20 cellular contexts compared by ENCODE assay signal in genomic region chr20:14360386-14360785, GRCh38. TPM values are rescaled to one million over a fixed set of nuclear protein-coding genes. Genes with fewer than 3 reads are reported as not detected.
DNase-seq lines count a peak whose midpoint lies in the region; ATAC-seq, FAIRE-seq and TF ChIP-seq lines count a peak whose summit lies in the region.
"Had no signal": no experiment of that assay in that cellular context is flagged by ENCODE, and none has a peak within 500 bp of the region (broad histone marks: within the 10 kb centered on the region; RNA-seq: fewer than 3 reads in every experiment).

No MANE protein-coding gene starts in this region.

- no peak overlapping the region for H3K27ac ChIP-seq in foreskin keratinocyte
- no peak overlapping the region for H3K27ac ChIP-seq in small intestine (ENCODE audit: low read depth in 1 of 2, low read length in 1 of 2)
- H3K27ac ChIP-seq in CD8-positive, alpha-beta T cell (ENCODE audit: low read depth, low read length) = no peak overlapping the region
- H3K27ac ChIP-seq: C4-2B had no signal

- no peak for TF ChIP-seq CTCF in foreskin keratinocyte (conservative IDR thresholded peaks at IDR 0.05)
- no peak for TF ChIP-seq CTCF in CD8-positive, alpha-beta T cell (IDR thresholded peaks at IDR 0.05)

- FAIRE-seq in small intestine (lab: Jason Lieb, UNC) = no peak
- FAIRE-seq: G401.6, GM19239, H54, HepG2, RCC 7860 had no signal

- H3K36me3 Mint-ChIP-seq in CD8-positive, alpha-beta T cell = no peaks in the 10 kb centered on the region

- H3K27me3 ChIP-seq in adipocyte (replicated peaks; ENCODE audit: control insufficient read depth, insufficient read depth, low read length) = no peaks in the 10 kb centered on the region
- H3K27me3 ChIP-seq in foreskin keratinocyte = no peaks in the 10 kb centered on the region
- no peaks in the 10 kb centered on the region for H3K27me3 ChIP-seq in small intestine (ENCODE audit: control insufficient read depth in 2 of 2, insufficient read depth in 2 of 2, low read length in 2 of 2)
- H3K27me3 ChIP-seq in CD8-positive, alpha-beta T cell (ENCODE audit: insufficient read depth, low read length) = no peaks in the 10 kb centered on the region

- DNase-seq in NCI-H2171 treated with DMSO at 0.1 percent for 48 hours (lab: John Stamatoyannopoulos, UW) (peak; percentile 27), NCI-H2171 (lab: John Stamatoyannopoulos, UW) (no peak), adipocyte (ENCODE audit: low read depth) (peak; percentile 9), foreskin keratinocyte (peak; percentile 30 to 63), small intestine (peak; percentile 59), HPDE6-E6E7 (ENCODE audit: extremely low spot score) (no peak)
- no peak for DNase-seq in CD8-positive, alpha-beta T cell
- DNase-seq in stimulated activated naive CD4-positive, alpha-beta T cell treated with Interleukin-2 at 50 U/mL for 16 hours (lab: John Stamatoyannopoulos, UW) = no peak
- DNase-seq: 8988T, Caco-2, DMS79, NCI-H1105 treated with DMSO at 0.1 percent for 48 hours, NCI-H187, NCI-H510A had no signal

- H3K4me1 ChIP-seq in adipocyte (ENCODE audit: control insufficient read depth, insufficient read depth, low read length) (peaks cover 8% of the 10 kb centered on the region), foreskin keratinocyte (no peaks in the 10 kb centered on the region), small intestine (ENCODE audit: control insufficient read depth in 2 of 2, insufficient read depth in 1 of 2, low read depth in 1 of 2, low read length in 1 of 2) (no peaks in the 10 kb centered on the region)
- no peaks in the 10 kb centered on the region for H3K4me1 ChIP-seq in CD8-positive, alpha-beta T cell (ENCODE audit: insufficient read depth, low read length)

- no peak overlapping the region for H3K4me3 ChIP-seq in adipocyte (ENCODE audit: low read length)
- H3K4me3 ChIP-seq in small intestine (ENCODE audit: low read depth in 1 of 2, low read length in 2 of 2) = no peak overlapping the region
- H3K4me3 ChIP-seq in CD8-positive, alpha-beta T cell (ENCODE audit: low read depth, low read length) = no peak overlapping the region

- peaks cover 4% of the 10 kb centered on the region for H3K9me3 Mint-ChIP-seq in CD8-positive, alpha-beta T cell

- CTCF ChIA-PET in CD8-positive, alpha-beta T cell (lab: Charles Lee) = no interaction called here

- H3K27me3 Mint-ChIP-seq in CD8-positive, alpha-beta T cell (ENCODE audit: low read depth) = no peaks in the 10 kb centered on the region

- no peaks in the 10 kb centered on the region for H3K36me3 ChIP-seq in adipocyte (ENCODE audit: control insufficient read depth, insufficient read depth, low read length, severe bottlenecking)
- no peaks in the 10 kb centered on the region for H3K36me3 ChIP-seq in small intestine (ENCODE audit: control insufficient read depth in 2 of 2, insufficient read depth in 2 of 2, low read length in 2 of 2)
- H3K36me3 ChIP-seq in CD8-positive, alpha-beta T cell (ENCODE audit: insufficient read depth, low read length) = no peaks in the 10 kb centered on the region

- H3K4me1 Mint-ChIP-seq in CD8-positive, alpha-beta T cell (ENCODE audit: low read depth) = no peaks in the 10 kb centered on the region

- H3K27ac Mint-ChIP-seq in CD8-positive, alpha-beta T cell = no peak overlapping the region

- POLR2A ChIA-PET in CD8-positive, alpha-beta T cell (lab: Charles Lee) = no interaction called here

- peak; percentile 85 for ATAC-seq in foreskin keratinocyte
- ATAC-seq in CD8-positive, alpha-beta T cell = no peak
- ATAC-seq: HepG2 had no signal

- intact Hi-C loops in CD8-positive, alpha-beta T cell (cut with DNase I, micrococcal nuclease) = no loop called here

- H3K9me3 ChIP-seq in adipocyte (ENCODE audit: control insufficient read depth, low read length) = no peaks in the 10 kb centered on the region
- no peaks in the 10 kb centered on the region for H3K9me3 ChIP-seq in small intestine (ENCODE audit: control insufficient read depth, low read depth)
- H3K9me3 ChIP-seq in CD8-positive, alpha-beta T cell (ENCODE audit: low read length) = no peaks in the 10 kb centered on the region
- H3K9me3 ChIP-seq: Caco-2 had no signal

- H3K4me3 Mint-ChIP-seq in CD8-positive, alpha-beta T cell = no peak overlapping the region

- no peak overlapping the region for H3K9ac ChIP-seq in adipocyte (ENCODE audit: low read length)

RNA-seq across cellular contexts. Expression of gene FLRT3, which starts 23.0 kb away (rescaled TPM):
- 53.6 and 61.2 TPM in 2 replicates for total RNA-seq in foreskin keratinocyte
- polyA plus RNA-seq in foreskin keratinocyte = 12.9 and 14.2 TPM in 2 replicates
- polyA plus RNA-seq in small intestine = 1 to 10 TPM; 2.9 to 3.8 (median 2.9) TPM
- not detected for total RNA-seq in CD8-positive, alpha-beta T cell

Comparison
In these comparisons a context has a peak if more than half of its experiments do, and no peak if none do; other contexts are left out.
1. DNase-seq: peak in NCI-H2171 treated with DMSO at 0.1 percent for 48 hours (single experiment), adipocyte (single experiment), foreskin keratinocyte (2 of 2) and small intestine (single experiment); none in NCI-H2171 (single experiment), HPDE6-E6E7 (single experiment), CD8-positive, alpha-beta T cell (0 of 7) and stimulated activated naive CD4-positive, alpha-beta T cell treated with Interleukin-2 at 50 U/mL for 16 hours (single experiment).
2. RNA of gene FLRT3, which starts 23.0 kb away (total RNA-seq): 53.6 to 61.2 TPM in foreskin keratinocyte; not detected in CD8-positive, alpha-beta T cell; every median in the first group is over 10 times any median in the second.